In the genomic region with DNA sequence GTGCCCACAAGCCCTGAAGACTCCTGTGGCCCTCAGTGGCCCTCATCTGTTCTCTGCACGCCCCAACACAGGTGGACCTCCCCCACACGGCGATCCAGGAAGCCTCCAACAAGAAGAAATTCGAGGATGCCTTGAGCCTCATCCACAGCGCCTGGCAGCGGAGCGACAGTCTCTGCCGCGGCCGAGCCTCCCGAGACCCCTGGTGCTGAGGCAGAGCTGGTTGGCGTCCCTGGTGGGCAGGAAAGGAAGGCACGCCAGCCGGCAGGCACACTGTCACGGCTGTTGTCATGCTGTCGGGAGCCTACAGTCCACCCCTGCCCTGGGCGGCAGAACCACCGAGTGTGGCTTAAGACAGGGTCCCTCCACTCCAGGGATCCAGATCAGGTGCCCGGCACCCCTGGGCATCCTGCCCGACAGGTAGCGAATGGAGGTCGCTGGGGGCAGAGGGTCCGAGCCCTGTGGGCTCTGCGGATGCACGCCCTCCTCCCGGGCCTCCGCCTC, we compare ENCODE assay signal across 2 cellular contexts.
TF ChIP-seq lines count a peak whose summit lies in the region.

No MANE protein-coding gene starts in this region.

TF ChIP-seq in HepG2, 621 proteins besides CTCF, POLR2A, EP300 and RAD21:
- TF ChIP-seq ZNF292 (CRISPR knock-in tag; IDR thresholded peaks at IDR 0.05; ENCODE audit: borderline replicate concordance, low read depth): no peak
- no peak for TF ChIP-seq ZNF382 (CRISPR knock-in tag; IDR thresholded peaks at IDR 0.05; ENCODE audit: borderline replicate concordance)
- peak; percentile 25 for TF ChIP-seq AGO2 (optimal IDR thresholded peaks at IDR 0.05; ENCODE audit: low read depth, low read length)
- TF ChIP-seq CBX5 (CRISPR knock-in tag; IDR thresholded peaks at IDR 0.05; ENCODE audit: borderline replicate concordance): no peak

TF ChIP-seq in K562, 482 proteins besides CTCF, POLR2A, EP300 and RAD21:
- 0 out of 2 replicates have a peak, but pooled peaks have one; percentile 36 for TF ChIP-seq POLR2G (IDR thresholded peaks at IDR 0.05; ENCODE audit: low read depth, low read length)
- TF ChIP-seq, protein P1, sequence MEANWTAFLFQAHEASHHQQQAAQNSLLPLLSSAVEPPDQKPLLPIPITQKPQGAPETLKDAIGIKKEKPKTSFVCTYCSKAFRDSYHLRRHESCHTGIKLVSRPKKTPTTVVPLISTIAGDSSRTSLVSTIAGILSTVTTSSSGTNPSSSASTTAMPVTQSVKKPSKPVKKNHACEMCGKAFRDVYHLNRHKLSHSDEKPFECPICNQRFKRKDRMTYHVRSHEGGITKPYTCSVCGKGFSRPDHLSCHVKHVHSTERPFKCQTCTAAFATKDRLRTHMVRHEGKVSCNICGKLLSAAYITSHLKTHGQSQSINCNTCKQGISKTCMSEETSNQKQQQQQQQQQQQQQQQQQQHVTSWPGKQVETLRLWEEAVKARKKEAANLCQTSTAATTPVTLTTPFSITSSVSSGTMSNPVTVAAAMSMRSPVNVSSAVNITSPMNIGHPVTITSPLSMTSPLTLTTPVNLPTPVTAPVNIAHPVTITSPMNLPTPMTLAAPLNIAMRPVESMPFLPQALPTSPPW (CRISPR knock-in tag; IDR thresholded peaks at IDR 0.05): no peak
- TF ChIP-seq RBM25 (IDR thresholded peaks at IDR 0.05; ENCODE audit: low read depth, low read length, severe bottlenecking): no peak
- TF ChIP-seq ZNF316 (IDR thresholded peaks at IDR 0.05): no peak
- no peak for TF ChIP-seq HSF4 (CRISPR knock-in tag; IDR thresholded peaks at IDR 0.05; ENCODE audit: borderline replicate concordance)
- TF ChIP-seq EP400 (IDR thresholded peaks at IDR 0.05): no peak
- TF ChIP-seq POLR2B (IDR thresholded peaks at IDR 0.05; ENCODE audit: low read depth, partially characterized antibody): no peak
- TF ChIP-seq WHSC1 (IDR thresholded peaks at IDR 0.05; ENCODE audit: low read length): no peak
- peak; percentile 80 for TF ChIP-seq RBM22 (IDR thresholded peaks at IDR 0.05; ENCODE audit: low read depth, low read length, poor library complexity, severe bottlenecking)
- TF ChIP-seq HDAC8 (tag; IDR thresholded peaks at IDR 0.05): no peak
